Comparison of ENCODE assay signal across 14 cellular contexts in the genomic region with DNA sequence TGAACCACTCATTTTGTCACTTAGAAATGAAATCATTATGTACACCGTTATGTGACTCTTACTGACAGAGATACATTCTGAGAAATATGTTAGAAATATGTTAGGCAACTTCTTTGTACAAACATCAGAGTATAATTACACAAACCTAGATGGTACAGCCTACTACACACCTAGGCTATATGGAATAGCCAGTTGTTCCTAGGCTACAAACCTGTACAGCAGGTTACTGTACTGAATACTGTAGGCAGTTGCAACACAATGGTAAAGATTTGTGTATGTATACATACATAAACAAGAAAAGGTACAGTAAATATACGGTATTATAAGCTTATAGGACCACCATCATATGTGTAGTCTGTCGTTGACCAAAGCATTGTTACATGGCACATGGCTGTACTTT. TPM values are rescaled to one million over a fixed set of nuclear protein-coding genes. Genes with fewer than 3 reads are reported as not detected.
DNase-seq lines count a peak whose midpoint lies in the region; ATAC-seq and TF ChIP-seq lines count a peak whose summit lies in the region.
"Had no signal": no experiment of that assay in that cellular context is flagged by ENCODE, and none has a peak within 500 bp of the region (broad histone marks: within the 10 kb centered on the region; RNA-seq: fewer than 3 reads in every experiment).

No MANE protein-coding gene starts in this region.

- TF ChIP-seq CTCF in coronary artery (IDR thresholded peaks at IDR 0.05) = no peak

- no peaks in the 10 kb centered on the region for H3K9me3 ChIP-seq in CD4-positive, alpha-beta memory T cell (ENCODE audit: control insufficient read depth in 1 of 2, low read length in 2 of 2)
- H3K9me3 ChIP-seq in naive thymus-derived CD4-positive, alpha-beta T cell (ENCODE audit: control insufficient read depth in 2 of 3, low read length in 3 of 3) = no peaks in the 10 kb centered on the region
- H3K9me3 ChIP-seq: right lobe of liver, thyroid gland had no signal

- H3K4me3 Mint-ChIP-seq in CD4-positive, alpha-beta memory T cell = peak overlapping the region in 6 of 8 donors; percentile 65 to 94 (median 76)
- H3K4me3 Mint-ChIP-seq in IgD-negative memory B cell = peak overlapping the region in 3 of 4 donors; percentile 13 to 72 (median 39)
- H3K4me3 Mint-ChIP-seq in activated T-helper 17 cell treated with anti-CD3 and anti-CD28 coated beads, Interleukin-2, amount 50 U/mL, for 72 hours = peak overlapping the region; percentile 85
- H3K4me3 Mint-ChIP-seq in naive thymus-derived CD4-positive, alpha-beta T cell = peak overlapping the region; percentile 26 to 98 (median 82)
- H3K4me3 Mint-ChIP-seq: neural progenitor cell had no signal

- H3K27me3 Mint-ChIP-seq in CD4-positive, alpha-beta memory T cell = peaks cover 2 to 5% of the 10 kb centered on the region in 2 donors
- peaks cover 2% of the 10 kb centered on the region for H3K27me3 Mint-ChIP-seq in IgD-negative memory B cell
- no peaks in the 10 kb centered on the region for H3K27me3 Mint-ChIP-seq in activated T-helper 17 cell treated with anti-CD3 and anti-CD28 coated beads, Interleukin-2, amount 50 U/mL, for 72 hours
- peaks cover 0 to 5% (median 0%) of the 10 kb centered on the region in 5 donors for H3K27me3 Mint-ChIP-seq in naive thymus-derived CD4-positive, alpha-beta T cell

- peak overlapping the region; percentile 95 to 100 (median 98) for H3K27ac Mint-ChIP-seq in CD4-positive, alpha-beta memory T cell
- H3K27ac Mint-ChIP-seq in IgD-negative memory B cell = peak overlapping the region; percentile 12 to 50 (median 34)
- H3K27ac Mint-ChIP-seq in activated T-helper 17 cell treated with anti-CD3 and anti-CD28 coated beads, Interleukin-2, amount 50 U/mL, for 72 hours = peak overlapping the region; percentile 99
- peak overlapping the region; percentile 92 to 100 (median 98) for H3K27ac Mint-ChIP-seq in naive thymus-derived CD4-positive, alpha-beta T cell
- H3K27ac Mint-ChIP-seq: neural progenitor cell had no signal

- ATAC-seq in activated T-helper 17 cell treated with anti-CD3 and anti-CD28 coated beads, Interleukin-2, amount 50 U/mL, for 72 hours (replicated peaks) = no peak
- ATAC-seq in naive thymus-derived CD4-positive, alpha-beta T cell = no peak
- ATAC-seq in GM19328 (IDR thresholded peaks at IDR 0.05; ENCODE audit: unreplicated experiment) = no peak
- ATAC-seq: right lobe of liver had no signal

- no peaks in the 10 kb centered on the region for H3K36me3 ChIP-seq in CD4-positive, alpha-beta memory T cell (ENCODE audit: insufficient read depth, low read length)
- H3K36me3 ChIP-seq in naive thymus-derived CD4-positive, alpha-beta T cell (ENCODE audit: control insufficient read depth in 2 of 3, insufficient read depth in 3 of 3, low read length in 3 of 3) = peaks cover 5 to 14% (median 7%) of the 10 kb centered on the region in 3 experiments
- H3K36me3 ChIP-seq: neural progenitor cell, thyroid gland had no signal

- no peak overlapping the region for H3K4me3 ChIP-seq in CD4-positive, alpha-beta memory T cell (ENCODE audit: low read length in 2 of 2)
- peak overlapping the region; percentile 19 for H3K4me3 ChIP-seq in naive thymus-derived CD4-positive, alpha-beta T cell (ENCODE audit: low read length)
- H3K4me3 ChIP-seq in coronary artery = no peak overlapping the region
- H3K4me3 ChIP-seq: neural progenitor cell, right lobe of liver, thyroid gland had no signal

- H3K27me3 ChIP-seq in CD4-positive, alpha-beta memory T cell (ENCODE audit: insufficient read depth, low read length) = no peaks in the 10 kb centered on the region
- no peaks in the 10 kb centered on the region for H3K27me3 ChIP-seq in naive thymus-derived CD4-positive, alpha-beta T cell (ENCODE audit: control insufficient read depth in 2 of 2, insufficient read depth in 2 of 2, low read length in 2 of 2)
- H3K27me3 ChIP-seq: neural progenitor cell, right lobe of liver, thyroid gland had no signal

- H3K4me1 Mint-ChIP-seq in CD4-positive, alpha-beta memory T cell = peaks cover 52 to 97% (median 76%) of the 10 kb centered on the region in 4 donors
- peaks cover 50 to 64% (median 51%) of the 10 kb centered on the region in 3 donors for H3K4me1 Mint-ChIP-seq in IgD-negative memory B cell
- peaks cover 66% of the 10 kb centered on the region for H3K4me1 Mint-ChIP-seq in activated T-helper 17 cell treated with anti-CD3 and anti-CD28 coated beads, Interleukin-2, amount 50 U/mL, for 72 hours
- H3K4me1 Mint-ChIP-seq in naive thymus-derived CD4-positive, alpha-beta T cell = peaks cover 51 to 92% (median 82%) of the 10 kb centered on the region in 7 donors

- peaks cover 26 to 67% of the 10 kb centered on the region in 2 donors for H3K36me3 Mint-ChIP-seq in CD4-positive, alpha-beta memory T cell
- H3K36me3 Mint-ChIP-seq in IgD-negative memory B cell = peaks cover 12% of the 10 kb centered on the region
- peaks cover 79% of the 10 kb centered on the region for H3K36me3 Mint-ChIP-seq in activated T-helper 17 cell treated with anti-CD3 and anti-CD28 coated beads, Interleukin-2, amount 50 U/mL, for 72 hours (ENCODE audit: low read depth)
- H3K36me3 Mint-ChIP-seq in naive thymus-derived CD4-positive, alpha-beta T cell = peaks cover 8 to 35% (median 20%) of the 10 kb centered on the region in 5 donors

- no peak for DNase-seq in CD4-positive, alpha-beta memory T cell
- DNase-seq in naive thymus-derived CD4-positive, alpha-beta T cell = no peak
- DNase-seq in coronary artery (ENCODE audit: low spot score) (no peak), C1 segment of cervical spinal cord (lab: John Stamatoyannopoulos, UW) (no peak)
- DNase-seq: anterior cingulate cortex; erythroblast; NCI-H510A; right lobe of liver; stimulated activated CD4-positive, alpha-beta T cell treated with anti-CD3 and anti-CD28 coated beads, Interleukin-2, amount 100 ng/mL, for 24 hours; thyroid gland had no signal

- H3K4me1 ChIP-seq in CD4-positive, alpha-beta memory T cell (ENCODE audit: insufficient read depth, low read length) = peaks cover 80% of the 10 kb centered on the region
- H3K4me1 ChIP-seq in naive thymus-derived CD4-positive, alpha-beta T cell (ENCODE audit: control insufficient read depth in 2 of 2, insufficient read depth in 2 of 2, low read length in 2 of 2) = peaks cover 58 to 61% of the 10 kb centered on the region in 2 donors

- POLR2A ChIA-PET in CD4-positive, alpha-beta memory T cell (lab: Charles Lee; ENCODE audit: partially characterized antibody) = interaction anchor here (1.3 kb wide), 1 partner anchor 99 kb away, joined by 3 read pairs; the partner anchor contains the start of gene LIMD1
- POLR2A ChIA-PET in naive thymus-derived CD4-positive, alpha-beta T cell (lab: Charles Lee) = interaction anchor here (1.3 to 2.1 kb wide), 2 partner anchors 15 to 97 kb away, joined by 3 to 15 read pairs; no protein-coding TSS in a partner anchor

- peaks cover 0 to 11% (median 4%) of the 10 kb centered on the region in 8 donors for H3K9me3 Mint-ChIP-seq in CD4-positive, alpha-beta memory T cell
- peaks cover 0 to 5% (median 0%) of the 10 kb centered on the region in 3 donors for H3K9me3 Mint-ChIP-seq in IgD-negative memory B cell
- no peaks in the 10 kb centered on the region for H3K9me3 Mint-ChIP-seq in activated T-helper 17 cell treated with anti-CD3 and anti-CD28 coated beads, Interleukin-2, amount 50 U/mL, for 72 hours
- H3K9me3 Mint-ChIP-seq in naive thymus-derived CD4-positive, alpha-beta T cell = peaks cover 0 to 8% (median 0%) of the 10 kb centered on the region in 11 donors

- CTCF ChIA-PET in CD4-positive, alpha-beta memory T cell (lab: Charles Lee; ENCODE audit: partially characterized antibody) = interaction anchor here (1.4 to 3.5 kb wide), 3 partner anchors 13 to 32 kb away, joined by 3 to 36 read pairs (median 11); no protein-coding TSS in a partner anchor
- CTCF ChIA-PET in naive thymus-derived CD4-positive, alpha-beta T cell (lab: Charles Lee) = interaction anchor here (1.9 kb wide), 1 partner anchor 32 kb away, joined by 15 read pairs; no protein-coding TSS in a partner anchor

- intact Hi-C loops in CD4-positive, alpha-beta memory T cell (cut with micrococcal nuclease) = no loop called here
- intact Hi-C loops in naive thymus-derived CD4-positive, alpha-beta T cell (cut with micrococcal nuclease) = loop anchor here in 1 of 2 donors (10.0 kb wide), 2 partner anchors 382 to 1472 kb away; partner anchors contain the start of gene SETD2

- H3K27ac ChIP-seq in CD4-positive, alpha-beta memory T cell (ENCODE audit: low read depth, low read length) = peak overlapping the region; percentile 71
- H3K27ac ChIP-seq in naive thymus-derived CD4-positive, alpha-beta T cell (ENCODE audit: low read depth, low read length) = peak overlapping the region; percentile 82
- no peak overlapping the region for H3K27ac ChIP-seq in coronary artery
- H3K27ac ChIP-seq: neural progenitor cell, right lobe of liver, thyroid gland had no signal

RNA-seq across cellular contexts. Expression of gene SACM1L, which starts 3.7 kb away (rescaled TPM):
- total RNA-seq in CD4-positive, alpha-beta memory T cell = 100 to 1,000 TPM in 1 of 2 experiments, 10 to 100 TPM in 1; 95.7 to 104 TPM
- polyA plus RNA-seq in CD4-positive, alpha-beta memory T cell = 10 to 100 TPM; 27.6 to 39.1 TPM
- 14.9 TPM for polyA plus RNA-seq in IgD-negative memory B cell
- 10 to 100 TPM; 49.2 to 57.4 TPM for total RNA-seq in activated T-helper 17 cell treated with anti-CD3 and anti-CD28 coated beads, Interleukin-2, amount 50 U/mL, for 72 hours
- total RNA-seq in naive thymus-derived CD4-positive, alpha-beta T cell = 10 to 100 TPM; 60.8 to 93.8 (median 70.5) TPM
- polyA plus RNA-seq in naive thymus-derived CD4-positive, alpha-beta T cell = 10 to 100 TPM; 21.1 to 38.0 TPM

Comparison
In these comparisons a context has a peak if more than half of its experiments do, and no peak if none do; other contexts are left out.
1. H3K27ac ChIP-seq: peak in CD4-positive, alpha-beta memory T cell (single experiment) and naive thymus-derived CD4-positive, alpha-beta T cell (single experiment); none in coronary artery (0 of 2).
2. H3K27ac Mint-ChIP-seq: peak in every context shown above with its lines; median percentile 99 in activated T-helper 17 cell treated with anti-CD3 and anti-CD28 coated beads, Interleukin-2, amount 50 U/mL, for 72 hours; 98 in CD4-positive, alpha-beta memory T cell; 98 in naive thymus-derived CD4-positive, alpha-beta T cell; 34 in IgD-negative memory B cell.
3. Peak in every context shown above with its lines, with median percentiles within 50 percentile points of each other: H3K4me3 Mint-ChIP-seq.